ENCODE assay signal across 10 cellular contexts in the genomic region with DNA sequence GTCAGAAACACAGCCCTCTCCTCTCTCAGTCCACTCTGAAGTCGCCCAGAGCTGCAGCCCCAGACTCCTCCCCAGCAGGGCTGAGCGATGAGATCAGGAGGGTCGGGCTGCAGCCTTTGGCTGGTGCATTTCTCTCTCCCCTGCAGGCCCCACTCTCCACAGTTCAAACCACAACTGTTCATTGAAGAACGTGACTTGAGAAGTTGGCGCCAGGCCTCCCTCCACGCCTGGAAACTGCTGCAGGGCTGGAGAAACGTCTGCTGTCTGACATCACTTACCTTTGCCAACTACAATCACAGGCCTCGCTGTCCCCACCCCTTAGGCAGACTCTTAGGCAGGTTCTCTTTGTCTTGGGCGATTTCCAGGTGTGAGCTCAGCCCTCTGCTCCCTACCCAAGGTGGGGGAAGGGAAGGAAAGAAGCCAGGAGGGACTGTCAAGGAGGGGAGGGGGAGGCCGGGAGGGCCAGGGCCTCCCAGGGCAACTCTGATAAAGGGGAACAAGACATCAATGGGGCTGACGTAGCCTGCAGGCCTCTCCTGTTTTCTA. TPM values are rescaled to one million over a fixed set of nuclear protein-coding genes. Genes with fewer than 3 reads are reported as not detected.
A peak's percentile ranks its signal among the peaks of the same experiment; 100 is the strongest.
DNase-seq lines count a peak whose midpoint lies in the region; ATAC-seq and TF ChIP-seq lines count a peak whose summit lies in the region.
"Had no signal": no experiment of that assay in that cellular context is flagged by ENCODE, and none has a peak within 500 bp of the region (broad histone marks: within the 10 kb centered on the region; RNA-seq: fewer than 3 reads in every experiment).

No MANE protein-coding gene starts in this region.

- H3K9me3 ChIP-seq in left ventricle myocardium inferior (replicated peaks): peaks cover 11% of the 10 kb centered on the region

- peak; percentile 50 for ATAC-seq in Right ventricle myocardium superior (ENCODE audit: poor library complexity)
- ATAC-seq in HG02970 (IDR thresholded peaks at IDR 0.05; ENCODE audit: low FRiP score, unreplicated experiment): no peak

- H3K4me3 ChIP-seq in left ventricle myocardium inferior: no peak overlapping the region
- H3K4me3 ChIP-seq: BLaER1 treated with 17β-estradiol and CSF1 and Interleukin-3, amounts not matched to agents 10 nM and 100 nM had no signal

- no peak for TF ChIP-seq CTCF in left ventricle myocardium inferior (IDR thresholded peaks at IDR 0.05; ENCODE audit: borderline replicate concordance)

- no peaks in the 10 kb centered on the region for H3K4me1 ChIP-seq in left ventricle myocardium inferior

- intact Hi-C loops in Right ventricle myocardium superior (cut with DNase I) (no loop called here), left ventricle myocardium inferior (cut with micrococcal nuclease) (no loop called here)

- H3K27me3 ChIP-seq in left ventricle myocardium inferior (ENCODE audit: low read depth): no peaks in the 10 kb centered on the region
- H3K27me3 ChIP-seq: BLaER1 treated with 17β-estradiol and CSF1 and Interleukin-3, amounts not matched to agents 10 nM and 100 nM had no signal

- H3K36me3 ChIP-seq in left ventricle myocardium inferior: no peaks in the 10 kb centered on the region
- H3K36me3 ChIP-seq: BLaER1 treated with 17β-estradiol and CSF1 and Interleukin-3, amounts not matched to agents 10 nM and 100 nM had no signal

- DNase-seq in Right ventricle myocardium superior (no peak), left ventricle myocardium inferior (no peak), amniotic epithelial cell (ENCODE audit: low read depth) (peak; percentile 87), left kidney (ENCODE audit: low read depth, low spot score) (peak; percentile 72), ureter (ENCODE audit: low spot score) (peak; percentile 81)
- DNase-seq in stimulated activated naive CD4-positive, alpha-beta T cell treated with Interleukin-2 at 50 U/mL for 16 hours (lab: John Stamatoyannopoulos, UW): no peak
- DNase-seq in activated naive CD4-positive, alpha-beta T cell treated with anti-CD3 and anti-CD28 coated beads, Interleukin-2, amount 50 U/mL, for 16 hours: no peak

- H3K27ac ChIP-seq in left ventricle myocardium inferior (replicated peaks): no peak overlapping the region
- H3K27ac ChIP-seq: BLaER1 treated with 17β-estradiol and CSF1 and Interleukin-3, amounts not matched to agents 10 nM and 100 nM had no signal

RNA-seq across cellular contexts. Expression of a gene that starts 32.8 kb away (rescaled TPM):
- total RNA-seq in Right ventricle myocardium superior (not detected), left ventricle myocardium inferior (not detected), ureter (not detected)
- total RNA-seq: T-helper 2 cell treated with Interferon-gamma antibody and Interleukin-4, amounts not matched to agents 100 ng/mL and 5 ng/mL, for 36 hours had no signal

RNA-seq across cellular contexts. Expression of a gene that starts 54.2 kb away (rescaled TPM):
- total RNA-seq in Right ventricle myocardium superior: 15.6 TPM
- 11.3 TPM for total RNA-seq in left ventricle myocardium inferior
- total RNA-seq in ureter: 133 TPM

RNA-seq across cellular contexts. Expression of a gene that starts 58.2 kb away (rescaled TPM):
- not detected for total RNA-seq in Right ventricle myocardium superior
- total RNA-seq in left ventricle myocardium inferior: not detected
- total RNA-seq in ureter: not detected
- total RNA-seq: T-helper 2 cell treated with Interferon-gamma antibody and Interleukin-4, amounts not matched to agents 100 ng/mL and 5 ng/mL, for 36 hours had no signal

Comparison
In these comparisons a context has a peak if more than half of its experiments do, and no peak if none do; other contexts are left out.
1. DNase-seq: peak in amniotic epithelial cell (single experiment), left kidney (single experiment) and ureter (single experiment); none in Right ventricle myocardium superior (single experiment), left ventricle myocardium inferior (single experiment), stimulated activated naive CD4-positive, alpha-beta T cell treated with Interleukin-2 at 50 U/mL for 16 hours (single experiment) and activated naive CD4-positive, alpha-beta T cell treated with anti-CD3 and anti-CD28 coated beads, Interleukin-2, amount 50 U/mL, for 16 hours (single experiment).